ENCODE assay signal across 1 cellular context in genomic region chr6:11772109-11772830, GRCh38.
A peak's percentile ranks its signal among the peaks of the same experiment; 100 is the strongest.
TF ChIP-seq lines count a peak whose summit lies in the region.

No MANE protein-coding gene starts in this region.

TF ChIP-seq in K562, 482 proteins besides CTCF, POLR2A, EP300 and RAD21 (continued from another document and continues in another):
- TF ChIP-seq IRF9 (tag; IDR thresholded peaks at IDR 0.05) (peak; percentile 60; the same call in 1 of the 2 replicates), FUS (optimal IDR thresholded peaks at IDR 0.05; ENCODE audit: low read depth, low read length) (no peak), SIN3A (IDR thresholded peaks at IDR 0.05; ENCODE audit: borderline replicate concordance in 2 of 2, control insufficient read depth in 1 of 2, low read depth in 2 of 2, low read length in 2 of 2) (no peak), NR2C1 (IDR thresholded peaks at IDR 0.05) (no peak), NR2C1 (tag; IDR thresholded peaks at IDR 0.05) (no peak), SPI1 (IDR thresholded peaks at IDR 0.05; ENCODE audit: borderline replicate concordance, low read depth, low read length) (no peak), HNRNPK (IDR thresholded peaks at IDR 0.05; ENCODE audit: low read depth, low read length, poor library complexity, severe bottlenecking) (no peak), SIRT6 (IDR thresholded peaks at IDR 0.05; ENCODE audit: low read depth, low read length) (no peak), ZC3H11A (IDR thresholded peaks at IDR 0.05; ENCODE audit: low read depth, low read length) (no peak), ZBTB7A (IDR thresholded peaks at IDR 0.05; ENCODE audit: borderline replicate concordance, control insufficient read depth, low read depth, low read length) (no peak), ZNF347 (CRISPR knock-in tag; IDR thresholded peaks at IDR 0.05; ENCODE audit: low read depth) (no peak), TEAD4 (IDR thresholded peaks at IDR 0.05; ENCODE audit: low read length) (no peak), TEAD4 (CRISPR knock-in tag; IDR thresholded peaks at IDR 0.05; ENCODE audit: borderline replicate concordance) (no peak), GTF2E2 (tag; IDR thresholded peaks at IDR 0.05) (no peak), NONO (IDR thresholded peaks at IDR 0.05; ENCODE audit: low read depth in 2 of 2, low read length in 1 of 2) (no peak), SNRNP70 (optimal IDR thresholded peaks at IDR 0.05; ENCODE audit: low read depth, low read length) (no peak), BRF1 (IDR thresholded peaks at IDR 0.05; ENCODE audit: borderline replicate concordance, extremely low read depth, insufficient read length) (no peak), RNF2 (IDR thresholded peaks at IDR 0.05) (no peak), ZNF274 (IDR thresholded peaks at IDR 0.05; ENCODE audit: borderline replicate concordance, low read depth, low read length) (no peak), DMBX1 (CRISPR knock-in tag; IDR thresholded peaks at IDR 0.05; ENCODE audit: borderline replicate concordance) (no peak), ZNF551 (CRISPR knock-in tag; IDR thresholded peaks at IDR 0.05) (no peak), ZNF445 (CRISPR knock-in tag; IDR thresholded peaks at IDR 0.05; ENCODE audit: low read depth) (no peak)
- TF ChIP-seq, protein P1, sequence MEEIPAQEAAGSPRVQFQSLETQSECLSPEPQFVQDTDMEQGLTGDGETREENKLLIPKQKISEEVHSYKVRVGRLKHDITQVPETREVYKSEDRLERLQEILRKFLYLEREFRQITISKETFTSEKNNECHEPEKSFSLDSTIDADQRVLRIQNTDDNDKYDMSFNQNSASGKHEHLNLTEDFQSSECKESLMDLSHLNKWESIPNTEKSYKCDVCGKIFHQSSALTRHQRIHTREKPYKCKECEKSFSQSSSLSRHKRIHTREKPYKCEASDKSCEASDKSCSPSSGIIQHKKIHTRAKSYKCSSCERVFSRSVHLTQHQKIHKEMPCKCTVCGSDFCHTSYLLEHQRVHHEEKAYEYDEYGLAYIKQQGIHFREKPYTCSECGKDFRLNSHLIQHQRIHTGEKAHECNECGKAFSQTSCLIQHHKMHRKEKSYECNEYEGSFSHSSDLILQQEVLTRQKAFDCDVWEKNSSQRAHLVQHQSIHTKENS (CRISPR knock-in tag; IDR thresholded peaks at IDR 0.05) = no peak
- TF ChIP-seq, protein P2, sequence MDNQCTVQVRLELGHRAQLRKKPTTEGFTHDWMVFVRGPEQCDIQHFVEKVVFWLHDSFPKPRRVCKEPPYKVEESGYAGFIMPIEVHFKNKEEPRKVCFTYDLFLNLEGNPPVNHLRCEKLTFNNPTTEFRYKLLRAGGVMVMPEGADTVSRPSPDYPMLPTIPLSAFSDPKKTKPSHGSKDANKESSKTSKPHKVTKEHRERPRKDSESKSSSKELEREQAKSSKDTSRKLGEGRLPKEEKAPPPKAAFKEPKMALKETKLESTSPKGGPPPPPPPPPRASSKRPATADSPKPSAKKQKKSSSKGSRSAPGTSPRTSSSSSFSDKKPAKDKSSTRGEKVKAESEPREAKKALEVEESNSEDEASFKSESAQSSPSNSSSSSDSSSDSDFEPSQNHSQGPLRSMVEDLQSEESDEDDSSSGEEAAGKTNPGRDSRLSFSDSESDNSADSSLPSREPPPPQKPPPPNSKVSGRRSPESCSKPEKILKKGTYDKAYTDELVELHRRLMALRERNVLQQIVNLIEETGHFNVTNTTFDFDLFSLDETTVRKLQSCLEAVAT (IDR thresholded peaks at IDR 0.05) = peak in 1 of 2 experiments; percentile 36; a peak in 1 of 4 replicates
- TF ChIP-seq, protein P3, sequence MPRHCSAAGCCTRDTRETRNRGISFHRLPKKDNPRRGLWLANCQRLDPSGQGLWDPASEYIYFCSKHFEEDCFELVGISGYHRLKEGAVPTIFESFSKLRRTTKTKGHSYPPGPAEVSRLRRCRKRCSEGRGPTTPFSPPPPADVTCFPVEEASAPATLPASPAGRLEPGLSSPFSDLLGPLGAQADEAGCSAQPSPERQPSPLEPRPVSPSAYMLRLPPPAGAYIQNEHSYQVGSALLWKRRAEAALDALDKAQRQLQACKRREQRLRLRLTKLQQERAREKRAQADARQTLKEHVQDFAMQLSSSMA (CRISPR knock-in tag; IDR thresholded peaks at IDR 0.05) = no peak
- TF ChIP-seq, protein P4, sequence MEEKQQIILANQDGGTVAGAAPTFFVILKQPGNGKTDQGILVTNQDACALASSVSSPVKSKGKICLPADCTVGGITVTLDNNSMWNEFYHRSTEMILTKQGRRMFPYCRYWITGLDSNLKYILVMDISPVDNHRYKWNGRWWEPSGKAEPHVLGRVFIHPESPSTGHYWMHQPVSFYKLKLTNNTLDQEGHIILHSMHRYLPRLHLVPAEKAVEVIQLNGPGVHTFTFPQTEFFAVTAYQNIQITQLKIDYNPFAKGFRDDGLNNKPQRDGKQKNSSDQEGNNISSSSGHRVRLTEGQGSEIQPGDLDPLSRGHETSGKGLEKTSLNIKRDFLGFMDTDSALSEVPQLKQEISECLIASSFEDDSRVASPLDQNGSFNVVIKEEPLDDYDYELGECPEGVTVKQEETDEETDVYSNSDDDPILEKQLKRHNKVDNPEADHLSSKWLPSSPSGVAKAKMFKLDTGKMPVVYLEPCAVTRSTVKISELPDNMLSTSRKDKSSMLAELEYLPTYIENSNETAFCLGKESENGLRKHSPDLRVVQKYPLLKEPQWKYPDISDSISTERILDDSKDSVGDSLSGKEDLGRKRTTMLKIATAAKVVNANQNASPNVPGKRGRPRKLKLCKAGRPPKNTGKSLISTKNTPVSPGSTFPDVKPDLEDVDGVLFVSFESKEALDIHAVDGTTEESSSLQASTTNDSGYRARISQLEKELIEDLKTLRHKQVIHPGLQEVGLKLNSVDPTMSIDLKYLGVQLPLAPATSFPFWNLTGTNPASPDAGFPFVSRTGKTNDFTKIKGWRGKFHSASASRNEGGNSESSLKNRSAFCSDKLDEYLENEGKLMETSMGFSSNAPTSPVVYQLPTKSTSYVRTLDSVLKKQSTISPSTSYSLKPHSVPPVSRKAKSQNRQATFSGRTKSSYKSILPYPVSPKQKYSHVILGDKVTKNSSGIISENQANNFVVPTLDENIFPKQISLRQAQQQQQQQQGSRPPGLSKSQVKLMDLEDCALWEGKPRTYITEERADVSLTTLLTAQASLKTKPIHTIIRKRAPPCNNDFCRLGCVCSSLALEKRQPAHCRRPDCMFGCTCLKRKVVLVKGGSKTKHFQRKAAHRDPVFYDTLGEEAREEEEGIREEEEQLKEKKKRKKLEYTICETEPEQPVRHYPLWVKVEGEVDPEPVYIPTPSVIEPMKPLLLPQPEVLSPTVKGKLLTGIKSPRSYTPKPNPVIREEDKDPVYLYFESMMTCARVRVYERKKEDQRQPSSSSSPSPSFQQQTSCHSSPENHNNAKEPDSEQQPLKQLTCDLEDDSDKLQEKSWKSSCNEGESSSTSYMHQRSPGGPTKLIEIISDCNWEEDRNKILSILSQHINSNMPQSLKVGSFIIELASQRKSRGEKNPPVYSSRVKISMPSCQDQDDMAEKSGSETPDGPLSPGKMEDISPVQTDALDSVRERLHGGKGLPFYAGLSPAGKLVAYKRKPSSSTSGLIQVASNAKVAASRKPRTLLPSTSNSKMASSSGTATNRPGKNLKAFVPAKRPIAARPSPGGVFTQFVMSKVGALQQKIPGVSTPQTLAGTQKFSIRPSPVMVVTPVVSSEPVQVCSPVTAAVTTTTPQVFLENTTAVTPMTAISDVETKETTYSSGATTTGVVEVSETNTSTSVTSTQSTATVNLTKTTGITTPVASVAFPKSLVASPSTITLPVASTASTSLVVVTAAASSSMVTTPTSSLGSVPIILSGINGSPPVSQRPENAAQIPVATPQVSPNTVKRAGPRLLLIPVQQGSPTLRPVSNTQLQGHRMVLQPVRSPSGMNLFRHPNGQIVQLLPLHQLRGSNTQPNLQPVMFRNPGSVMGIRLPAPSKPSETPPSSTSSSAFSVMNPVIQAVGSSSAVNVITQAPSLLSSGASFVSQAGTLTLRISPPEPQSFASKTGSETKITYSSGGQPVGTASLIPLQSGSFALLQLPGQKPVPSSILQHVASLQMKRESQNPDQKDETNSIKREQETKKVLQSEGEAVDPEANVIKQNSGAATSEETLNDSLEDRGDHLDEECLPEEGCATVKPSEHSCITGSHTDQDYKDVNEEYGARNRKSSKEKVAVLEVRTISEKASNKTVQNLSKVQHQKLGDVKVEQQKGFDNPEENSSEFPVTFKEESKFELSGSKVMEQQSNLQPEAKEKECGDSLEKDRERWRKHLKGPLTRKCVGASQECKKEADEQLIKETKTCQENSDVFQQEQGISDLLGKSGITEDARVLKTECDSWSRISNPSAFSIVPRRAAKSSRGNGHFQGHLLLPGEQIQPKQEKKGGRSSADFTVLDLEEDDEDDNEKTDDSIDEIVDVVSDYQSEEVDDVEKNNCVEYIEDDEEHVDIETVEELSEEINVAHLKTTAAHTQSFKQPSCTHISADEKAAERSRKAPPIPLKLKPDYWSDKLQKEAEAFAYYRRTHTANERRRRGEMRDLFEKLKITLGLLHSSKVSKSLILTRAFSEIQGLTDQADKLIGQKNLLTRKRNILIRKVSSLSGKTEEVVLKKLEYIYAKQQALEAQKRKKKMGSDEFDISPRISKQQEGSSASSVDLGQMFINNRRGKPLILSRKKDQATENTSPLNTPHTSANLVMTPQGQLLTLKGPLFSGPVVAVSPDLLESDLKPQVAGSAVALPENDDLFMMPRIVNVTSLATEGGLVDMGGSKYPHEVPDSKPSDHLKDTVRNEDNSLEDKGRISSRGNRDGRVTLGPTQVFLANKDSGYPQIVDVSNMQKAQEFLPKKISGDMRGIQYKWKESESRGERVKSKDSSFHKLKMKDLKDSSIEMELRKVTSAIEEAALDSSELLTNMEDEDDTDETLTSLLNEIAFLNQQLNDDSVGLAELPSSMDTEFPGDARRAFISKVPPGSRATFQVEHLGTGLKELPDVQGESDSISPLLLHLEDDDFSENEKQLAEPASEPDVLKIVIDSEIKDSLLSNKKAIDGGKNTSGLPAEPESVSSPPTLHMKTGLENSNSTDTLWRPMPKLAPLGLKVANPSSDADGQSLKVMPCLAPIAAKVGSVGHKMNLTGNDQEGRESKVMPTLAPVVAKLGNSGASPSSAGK (IDR thresholded peaks at IDR 0.05) = no peak
- TF ChIP-seq, protein P5, sequence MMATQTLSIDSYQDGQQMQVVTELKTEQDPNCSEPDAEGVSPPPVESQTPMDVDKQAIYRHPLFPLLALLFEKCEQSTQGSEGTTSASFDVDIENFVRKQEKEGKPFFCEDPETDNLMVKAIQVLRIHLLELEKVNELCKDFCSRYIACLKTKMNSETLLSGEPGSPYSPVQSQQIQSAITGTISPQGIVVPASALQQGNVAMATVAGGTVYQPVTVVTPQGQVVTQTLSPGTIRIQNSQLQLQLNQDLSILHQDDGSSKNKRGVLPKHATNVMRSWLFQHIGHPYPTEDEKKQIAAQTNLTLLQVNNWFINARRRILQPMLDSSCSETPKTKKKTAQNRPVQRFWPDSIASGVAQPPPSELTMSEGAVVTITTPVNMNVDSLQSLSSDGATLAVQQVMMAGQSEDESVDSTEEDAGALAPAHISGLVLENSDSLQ (IDR thresholded peaks at IDR 0.05) = no peak
- TF ChIP-seq, protein P6, sequence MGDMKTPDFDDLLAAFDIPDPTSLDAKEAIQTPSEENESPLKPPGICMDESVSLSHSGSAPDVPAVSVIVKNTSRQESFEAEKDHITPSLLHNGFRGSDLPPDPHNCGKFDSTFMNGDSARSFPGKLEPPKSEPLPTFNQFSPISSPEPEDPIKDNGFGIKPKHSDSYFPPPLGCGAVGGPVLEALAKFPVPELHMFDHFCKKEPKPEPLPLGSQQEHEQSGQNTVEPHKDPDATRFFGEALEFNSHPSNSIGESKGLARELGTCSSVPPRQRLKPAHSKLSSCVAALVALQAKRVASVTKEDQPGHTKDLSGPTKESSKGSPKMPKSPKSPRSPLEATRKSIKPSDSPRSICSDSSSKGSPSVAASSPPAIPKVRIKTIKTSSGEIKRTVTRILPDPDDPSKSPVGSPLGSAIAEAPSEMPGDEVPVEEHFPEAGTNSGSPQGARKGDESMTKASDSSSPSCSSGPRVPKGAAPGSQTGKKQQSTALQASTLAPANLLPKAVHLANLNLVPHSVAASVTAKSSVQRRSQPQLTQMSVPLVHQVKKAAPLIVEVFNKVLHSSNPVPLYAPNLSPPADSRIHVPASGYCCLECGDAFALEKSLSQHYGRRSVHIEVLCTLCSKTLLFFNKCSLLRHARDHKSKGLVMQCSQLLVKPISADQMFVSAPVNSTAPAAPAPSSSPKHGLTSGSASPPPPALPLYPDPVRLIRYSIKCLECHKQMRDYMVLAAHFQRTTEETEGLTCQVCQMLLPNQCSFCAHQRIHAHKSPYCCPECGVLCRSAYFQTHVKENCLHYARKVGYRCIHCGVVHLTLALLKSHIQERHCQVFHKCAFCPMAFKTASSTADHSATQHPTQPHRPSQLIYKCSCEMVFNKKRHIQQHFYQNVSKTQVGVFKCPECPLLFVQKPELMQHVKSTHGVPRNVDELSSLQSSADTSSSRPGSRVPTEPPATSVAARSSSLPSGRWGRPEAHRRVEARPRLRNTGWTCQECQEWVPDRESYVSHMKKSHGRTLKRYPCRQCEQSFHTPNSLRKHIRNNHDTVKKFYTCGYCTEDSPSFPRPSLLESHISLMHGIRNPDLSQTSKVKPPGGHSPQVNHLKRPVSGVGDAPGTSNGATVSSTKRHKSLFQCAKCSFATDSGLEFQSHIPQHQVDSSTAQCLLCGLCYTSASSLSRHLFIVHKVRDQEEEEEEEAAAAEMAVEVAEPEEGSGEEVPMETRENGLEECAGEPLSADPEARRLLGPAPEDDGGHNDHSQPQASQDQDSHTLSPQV (IDR thresholded peaks at IDR 0.05) = no peak
- TF ChIP-seq, protein P7, sequence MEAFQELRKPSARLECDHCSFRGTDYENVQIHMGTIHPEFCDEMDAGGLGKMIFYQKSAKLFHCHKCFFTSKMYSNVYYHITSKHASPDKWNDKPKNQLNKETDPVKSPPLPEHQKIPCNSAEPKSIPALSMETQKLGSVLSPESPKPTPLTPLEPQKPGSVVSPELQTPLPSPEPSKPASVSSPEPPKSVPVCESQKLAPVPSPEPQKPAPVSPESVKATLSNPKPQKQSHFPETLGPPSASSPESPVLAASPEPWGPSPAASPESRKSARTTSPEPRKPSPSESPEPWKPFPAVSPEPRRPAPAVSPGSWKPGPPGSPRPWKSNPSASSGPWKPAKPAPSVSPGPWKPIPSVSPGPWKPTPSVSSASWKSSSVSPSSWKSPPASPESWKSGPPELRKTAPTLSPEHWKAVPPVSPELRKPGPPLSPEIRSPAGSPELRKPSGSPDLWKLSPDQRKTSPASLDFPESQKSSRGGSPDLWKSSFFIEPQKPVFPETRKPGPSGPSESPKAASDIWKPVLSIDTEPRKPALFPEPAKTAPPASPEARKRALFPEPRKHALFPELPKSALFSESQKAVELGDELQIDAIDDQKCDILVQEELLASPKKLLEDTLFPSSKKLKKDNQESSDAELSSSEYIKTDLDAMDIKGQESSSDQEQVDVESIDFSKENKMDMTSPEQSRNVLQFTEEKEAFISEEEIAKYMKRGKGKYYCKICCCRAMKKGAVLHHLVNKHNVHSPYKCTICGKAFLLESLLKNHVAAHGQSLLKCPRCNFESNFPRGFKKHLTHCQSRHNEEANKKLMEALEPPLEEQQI (IDR thresholded peaks at IDR 0.05) = no peak
